8 cellular contexts compared by ENCODE assay signal in genomic region chr1:40391688-40392145, GRCh38. TPM values are rescaled to one million over a fixed set of nuclear protein-coding genes. Genes with fewer than 3 reads are reported as not detected.
DNase-seq lines count a peak whose midpoint lies in the region; ATAC-seq and TF ChIP-seq lines count a peak whose summit lies in the region.
"Had no signal": no experiment of that assay in that cellular context is flagged by ENCODE, and none has a peak within 500 bp of the region (broad histone marks: within the 10 kb centered on the region; RNA-seq: fewer than 3 reads in every experiment).

No MANE protein-coding gene starts in this region.

- H3K27ac Mint-ChIP-seq in activated naive CD8-positive, alpha-beta T cell = peak overlapping the region; percentile 99

- no peaks in the 10 kb centered on the region for H3K27me3 Mint-ChIP-seq in activated naive CD8-positive, alpha-beta T cell

- WGBS in psoas muscle, 3 donors = 68 to 86% (median 81%) methylated on average over 1 of the region's 1 CpG

- H3K36me3 Mint-ChIP-seq in activated naive CD8-positive, alpha-beta T cell = peaks cover 16% of the 10 kb centered on the region

- TF ChIP-seq CTCF in psoas muscle (IDR thresholded peaks at IDR 0.05) = no peak

- ATAC-seq in GM18909 (IDR thresholded peaks at IDR 0.05; ENCODE audit: poor library complexity, unreplicated experiment) (peak; percentile 43), HG03354 (IDR thresholded peaks at IDR 0.05; ENCODE audit: poor library complexity, severe bottlenecking, unreplicated experiment) (peak; percentile 58), psoas muscle (peak; percentile 36 to 79 (median 74))

- no peaks in the 10 kb centered on the region for H3K36me3 ChIP-seq in psoas muscle (ENCODE audit: insufficient read depth in 1 of 2, low read depth in 1 of 2)

- H3K27ac ChIP-seq in psoas muscle = no peak overlapping the region

- intact Hi-C loops in psoas muscle (cut with DNase I) = no loop called here

- no peaks in the 10 kb centered on the region for H3K27me3 ChIP-seq in psoas muscle (ENCODE audit: insufficient read depth in 3 of 3, low read length in 2 of 3)

- H3K9me3 ChIP-seq in psoas muscle = no peaks in the 10 kb centered on the region

- peaks cover 21% of the 10 kb centered on the region for H3K4me1 ChIP-seq in psoas muscle

- peaks cover 93% of the 10 kb centered on the region for H3K4me1 Mint-ChIP-seq in activated naive CD8-positive, alpha-beta T cell (ENCODE audit: low read depth)

- H3K4me3 ChIP-seq in psoas muscle = no peak overlapping the region

- peaks cover 3% of the 10 kb centered on the region for H3K9me3 Mint-ChIP-seq in activated naive CD8-positive, alpha-beta T cell (ENCODE audit: low read depth)

- H3K4me3 Mint-ChIP-seq in activated naive CD8-positive, alpha-beta T cell = peak overlapping the region; percentile 95

- DNase-seq in psoas muscle = no peak
- DNase-seq in NCI-H446 treated with DMSO at 0.1 percent for 48 hours (lab: John Stamatoyannopoulos, UW) = no peak
- DNase-seq in activated CD4-positive, CD25-positive, alpha-beta regulatory T cell (lab: John Stamatoyannopoulos, UW) = no peak
- no peak for DNase-seq in activated effector memory CD4-positive, alpha-beta T cell treated with anti-CD3 and anti-CD28 coated beads, Interleukin-2, amount 50 U/mL, for 16 hours
- DNase-seq: NCI-H1092 had no signal

RNA-seq across cellular contexts. Expression of gene SMAP2, which starts 18.2 kb away (rescaled TPM):
- total RNA-seq in psoas muscle = 10 to 100 TPM in 3 of 4 donors, 1 to 10 TPM in 1; 6.9 to 35.0 (median 15.3) TPM
- polyA plus RNA-seq in psoas muscle = 10 to 100 TPM; 18.0 to 32.2 (median 18.4) TPM

RNA-seq across cellular contexts. Expression of gene ZFP69B, which starts 58.6 kb away (rescaled TPM):
- under 1 TPM; 0.32 to 0.86 (median 0.49) TPM for total RNA-seq in psoas muscle
- polyA plus RNA-seq in psoas muscle = 1 to 10 TPM in 2 of 3 donors, under 1 TPM in 1; 0.25 to 1.4 (median 1.1) TPM
